Comparison of ENCODE assay signal across 8 cellular contexts in the genomic region with DNA sequence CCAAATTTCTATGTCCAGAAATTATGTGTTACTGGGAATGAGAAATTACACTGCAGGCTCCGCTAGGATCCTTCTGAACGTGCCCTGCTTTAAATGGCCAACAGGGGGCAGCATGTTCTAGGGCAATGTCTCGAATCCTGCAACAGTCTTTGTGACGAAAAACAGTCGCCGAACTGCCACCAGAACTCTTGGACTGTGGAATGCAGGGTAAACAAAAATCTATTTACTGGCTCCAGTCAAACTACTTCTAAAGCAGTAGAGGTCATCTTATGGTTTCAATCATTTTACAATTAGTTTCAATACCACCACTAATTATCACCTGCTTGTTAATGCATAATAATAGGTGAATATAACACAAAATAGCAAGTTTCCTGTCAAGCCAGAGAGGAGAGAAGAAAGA. TPM values are rescaled to one million over a fixed set of nuclear protein-coding genes. Genes with fewer than 3 reads are reported as not detected.
A peak's percentile ranks its signal among the peaks of the same experiment; 100 is the strongest.
DNase-seq lines count a peak whose midpoint lies in the region; ATAC-seq and TF ChIP-seq lines count a peak whose summit lies in the region.

No MANE protein-coding gene starts in this region.

- no peaks in the 10 kb centered on the region for H3K9me3 Mint-ChIP-seq in activated naive CD8-positive, alpha-beta T cell treated with anti-CD3 and anti-CD28 coated beads for 36 hours
- H3K9me3 Mint-ChIP-seq in type B pancreatic cell, result no peaks in the 10 kb centered on the region

- POLR2A ChIA-PET in HEK293 (lab: Yijun Ruan, JAX), result interaction anchor here (1.0 to 1.2 kb wide), 2 partner anchors 10 to 59 kb away, joined by 3 read pairs; a partner anchor contains a TSS

- ATAC-seq in Right ventricle myocardium superior (ENCODE audit: poor library complexity), result peak; percentile 97

- peaks cover 3% of the 10 kb centered on the region for H3K4me1 Mint-ChIP-seq in activated naive CD8-positive, alpha-beta T cell treated with anti-CD3 and anti-CD28 coated beads for 36 hours
- peaks cover 3% of the 10 kb centered on the region for H3K4me1 Mint-ChIP-seq in type B pancreatic cell (ENCODE audit: unreplicated experiment)

- H3K27ac Mint-ChIP-seq in activated naive CD8-positive, alpha-beta T cell treated with anti-CD3 and anti-CD28 coated beads for 36 hours, result no peak overlapping the region
- peak overlapping the region; percentile 57 for H3K27ac Mint-ChIP-seq in type B pancreatic cell

- no peaks in the 10 kb centered on the region for H3K36me3 Mint-ChIP-seq in activated naive CD8-positive, alpha-beta T cell treated with anti-CD3 and anti-CD28 coated beads for 36 hours
- no peaks in the 10 kb centered on the region for H3K36me3 Mint-ChIP-seq in type B pancreatic cell

- intact Hi-C loops in Right ventricle myocardium superior (cut with DNase I), result no loop called here
- intact Hi-C loops in posterior cingulate gyrus (cut with DNase I), result loop anchor here (1.0 to 10.0 kb wide), 3 partner anchors 114 to 226 kb away; a partner anchor contains a TSS

- H3K9me3 ChIP-seq in HEK293 (ENCODE audit: control insufficient read depth, insufficient read depth, low read depth, low read length), result no peaks in the 10 kb centered on the region

- no peaks in the 10 kb centered on the region for H3K27me3 Mint-ChIP-seq in activated naive CD8-positive, alpha-beta T cell treated with anti-CD3 and anti-CD28 coated beads for 36 hours
- no peaks in the 10 kb centered on the region for H3K27me3 Mint-ChIP-seq in type B pancreatic cell

- no peak overlapping the region; the same call in 1 of the 2 replicates for H3K4me3 ChIP-seq in HEK293 (ENCODE audit: low read depth, low read length)

- DNase-seq in G401 (ENCODE audit: low spot score) (peak; percentile 87), NCI-H1092 (lab: John Stamatoyannopoulos, UW) (peak; percentile 73), SKM-1 treated with dmso at 0.1 percent for 144 hours (lab: John Stamatoyannopoulos, UW; ENCODE audit: unreplicated experiment) (peak; percentile 73), Right ventricle myocardium superior (peak; percentile 82), posterior cingulate gyrus (peak; percentile 56 to 96 (median 83)), type B pancreatic cell (ENCODE audit: extremely low spot score, unreplicated experiment) (peak; percentile 77)
- DNase-seq in activated naive CD8-positive, alpha-beta T cell treated with anti-CD3 and anti-CD28 coated beads for 36 hours, result peak; percentile 66

- CTCF ChIA-PET in HEK293 (lab: Yijun Ruan, JAX), result interaction anchor here (0.6 to 2.0 kb wide), 21 partner anchors 9 to 1054 kb away, joined by 3 to 8 read pairs (median 4); no protein-coding TSS in a partner anchor

- H3K4me3 Mint-ChIP-seq in activated naive CD8-positive, alpha-beta T cell treated with anti-CD3 and anti-CD28 coated beads for 36 hours, result peak overlapping the region; percentile 66
- H3K4me3 Mint-ChIP-seq in type B pancreatic cell, result peak overlapping the region; percentile 80

- TF ChIP-seq CTCF in HEK293 (tag by site-specific recombination; IDR thresholded peaks at IDR 0.05), result peak; percentile 48
- TF ChIP-seq CTCF in type B pancreatic cell (conservative IDR thresholded peaks at IDR 0.05), result peak; percentile 97

- in situ Hi-C loops in G401 (cut with HindIII; ENCODE audit: low sequenced_read_pairs), result no loop called here

- H3K4me1 ChIP-seq in HEK293 (ENCODE audit: control insufficient read depth, insufficient read depth, low read length), result no peaks in the 10 kb centered on the region

- H3K27ac ChIP-seq in HEK293 (ENCODE audit: extremely low read depth, low read depth, low read length), result no peak overlapping the region

- no peaks in the 10 kb centered on the region for H3K36me3 ChIP-seq in HEK293 (ENCODE audit: control insufficient read depth in 2 of 2, insufficient read depth in 1 of 2, low read length in 2 of 2)

TF ChIP-seq in HEK293, 187 proteins besides CTCF, POLR2A, EP300 and RAD21:
- TF ChIP-seq, protein P1, sequence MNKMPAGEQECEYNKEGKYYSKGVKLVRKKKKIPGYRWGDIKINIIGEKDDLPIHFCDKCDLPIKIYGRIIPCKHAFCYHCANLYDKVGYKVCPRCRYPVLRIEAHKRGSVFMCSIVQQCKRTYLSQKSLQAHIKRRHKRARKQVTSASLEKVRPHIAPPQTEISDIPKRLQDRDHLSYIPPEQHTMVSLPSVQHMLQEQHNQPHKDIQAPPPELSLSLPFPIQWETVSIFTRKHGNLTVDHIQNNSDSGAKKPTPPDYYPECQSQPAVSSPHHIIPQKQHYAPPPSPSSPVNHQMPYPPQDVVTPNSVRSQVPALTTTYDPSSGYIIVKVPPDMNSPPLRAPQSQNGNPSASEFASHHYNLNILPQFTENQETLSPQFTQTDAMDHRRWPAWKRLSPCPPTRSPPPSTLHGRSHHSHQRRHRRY (tag by site-specific recombination; IDR thresholded peaks at IDR 0.05), result no peak
- TF ChIP-seq ZNF777 (tag by site-specific recombination; IDR thresholded peaks at IDR 0.05; ENCODE audit: borderline replicate concordance) (no peak), ZNF549 (tag by site-specific recombination; IDR thresholded peaks at IDR 0.05) (no peak), ZNF335 (tag by site-specific recombination; conservative IDR thresholded peaks at IDR 0.05) (peak; percentile 18; the same call in 1 of the 2 replicates), PRDM1 (tag by site-specific recombination; IDR thresholded peaks at IDR 0.05) (no peak), SCRT1 (tag by site-specific recombination; IDR thresholded peaks at IDR 0.05; ENCODE audit: borderline replicate concordance) (0 out of 2 replicates have a peak, but pooled peaks have one; percentile 8), ZNF292 (tag by site-specific recombination; IDR thresholded peaks at IDR 0.05; ENCODE audit: borderline replicate concordance, low read depth) (no peak), ZNF132 (tag by site-specific recombination; IDR thresholded peaks at IDR 0.05; ENCODE audit: borderline replicate concordance) (no peak), ZSCAN30 (tag by site-specific recombination; IDR thresholded peaks at IDR 0.05) (peak; percentile 90), ZNF654 (tag by site-specific recombination; IDR thresholded peaks at IDR 0.05; ENCODE audit: low read depth) (peak; percentile 73), ZFP37 (tag by site-specific recombination; IDR thresholded peaks at IDR 0.05) (no peak)

RNA-seq across cellular contexts. Expression of a gene that starts 9.8 kb away (rescaled TPM):
- total RNA-seq in G401 (2014; rRNA removed; shearing (Covaris generic)), result 6.0 and 9.2 TPM in 2 replicates
- 10 to 100 TPM; 12.6 to 13.2 TPM for total RNA-seq in activated naive CD8-positive, alpha-beta T cell treated with anti-CD3 and anti-CD28 coated beads for 36 hours
- total RNA-seq in Right ventricle myocardium superior, result 12.7 TPM
- total RNA-seq in type B pancreatic cell (ENCODE audit: low replicate concordance), result 25.7 and 39.1 TPM in 2 replicates

RNA-seq across cellular contexts. Expression of a gene that starts 59.0 kb away (rescaled TPM):
- 18.4 and 18.6 TPM in 2 replicates for total RNA-seq in G401 (2014; rRNA removed; shearing (Covaris generic))
- 10 to 100 TPM; 11.9 to 12.0 TPM for total RNA-seq in activated naive CD8-positive, alpha-beta T cell treated with anti-CD3 and anti-CD28 coated beads for 36 hours
- total RNA-seq in Right ventricle myocardium superior (12.0 TPM), type B pancreatic cell (ENCODE audit: low replicate concordance) (12.5 and 17.3 TPM in 2 replicates)
